13 cellular contexts compared by ENCODE assay signal in the genomic region with DNA sequence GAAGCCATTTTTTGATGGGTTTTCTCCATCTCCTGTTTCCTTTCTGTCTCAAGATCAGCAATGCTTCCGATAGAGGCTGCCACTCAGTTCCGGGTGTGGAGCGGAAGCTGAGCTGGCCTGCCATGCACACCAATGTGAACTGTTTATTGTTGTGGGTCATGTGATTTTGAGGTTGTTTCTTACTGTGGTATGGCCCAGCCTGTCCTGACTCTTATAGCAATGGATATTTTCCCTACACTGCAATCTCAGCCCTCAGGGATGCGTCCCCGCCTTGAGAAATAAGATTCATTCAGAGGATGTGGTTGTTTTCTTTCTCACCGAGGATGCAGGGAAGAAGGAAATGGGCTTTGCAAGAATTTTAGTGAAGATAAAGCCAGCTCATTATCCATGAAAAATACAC.
"Had no signal": no experiment of that assay in that cellular context is flagged by ENCODE, and none has a peak within 500 bp of the region (broad histone marks: within the 10 kb centered on the region; RNA-seq: fewer than 3 reads in every experiment).

No MANE protein-coding gene starts in this region.

- H3K4me3 Mint-ChIP-seq: activated B cell treated with CpG ODN at 0.5 μM for 24 hours; activated CD4-positive, alpha-beta T cell treated with anti-CD3 and anti-CD28 coated beads, Interleukin-2, amount 10 ng/mL, durations not matched to agents 24 days and 14 days; activated naive CD8-positive, alpha-beta T cell treated with anti-CD3 and anti-CD28 coated beads, Interleukin-2, amount 10 ng/mL, durations not matched to agents 7 days and 5 days; immature natural killer cell; nephron had no signal

- H3K4me1 Mint-ChIP-seq: activated B cell treated with CpG ODN at 0.5 μM for 24 hours, immature natural killer cell, nephron had no signal

- H3K4me3 ChIP-seq: dorsolateral prefrontal cortex, pancreas had no signal

- DNase-seq: activated B cell treated with CpG ODN at 0.5 μM for 24 hours; activated CD4-positive, alpha-beta T cell treated with anti-CD3 and anti-CD28 coated beads, Interleukin-2, amount 10 ng/mL, durations not matched to agents 24 days and 14 days; activated CD8-positive, alpha-beta memory T cell treated with anti-CD3 and anti-CD28 coated beads, Interleukin-2, amount 50 U/mL, for 48 hours; activated naive CD8-positive, alpha-beta T cell treated with anti-CD3 and anti-CD28 coated beads, Interleukin-2, amount 10 ng/mL, durations not matched to agents 7 days and 5 days; anterior cingulate cortex; dorsolateral prefrontal cortex; immature natural killer cell; pancreas; stimulated activated CD4-positive, alpha-beta T cell treated with anti-CD3 and anti-CD28 coated beads, Interleukin-12 subunit alpha, Interleukin-12 subunit beta, amount 100 ng/mL, for 4 hours; stimulated activated CD4-positive, alpha-beta T cell treated with anti-CD3 and anti-CD28 coated beads, Interleukin-2, amount 100 ng/mL, for 24 hours; T-helper 2 cell had no signal

- H3K27me3 Mint-ChIP-seq: activated B cell treated with CpG ODN at 0.5 μM for 24 hours; activated CD4-positive, alpha-beta T cell treated with anti-CD3 and anti-CD28 coated beads, Interleukin-2, amount 10 ng/mL, durations not matched to agents 24 days and 14 days had no signal

- H3K27ac Mint-ChIP-seq: activated B cell treated with CpG ODN at 0.5 μM for 24 hours; activated CD4-positive, alpha-beta T cell treated with anti-CD3 and anti-CD28 coated beads, Interleukin-2, amount 10 ng/mL, durations not matched to agents 24 days and 14 days; activated naive CD8-positive, alpha-beta T cell treated with anti-CD3 and anti-CD28 coated beads, Interleukin-2, amount 10 ng/mL, durations not matched to agents 7 days and 5 days; immature natural killer cell; nephron had no signal

- ATAC-seq: esophagus mucosa, pancreas had no signal
